Comparison of ENCODE assay signal across 8 cellular contexts in genomic region chr2:69581774-69582581, GRCh38.
DNase-seq lines count a peak whose midpoint lies in the region; ATAC-seq, FAIRE-seq and TF ChIP-seq lines count a peak whose summit lies in the region.

No MANE protein-coding gene starts in this region.

- peak overlapping the region; percentile 1 for H3K27ac Mint-ChIP-seq in T-helper 1 cell treated with Interleukin-12 subunit alpha and Interleukin-12 subunit beta and Interleukin-4 antibody, amounts not matched to agents 30 μg/mL and 1 μg/mL, for 36 hours

- H3K9me3 Mint-ChIP-seq in T-helper 1 cell treated with Interleukin-12 subunit alpha and Interleukin-12 subunit beta and Interleukin-4 antibody, amounts not matched to agents 30 μg/mL and 1 μg/mL, for 36 hours: no peaks in the 10 kb centered on the region

- H3K4me1 Mint-ChIP-seq in T-helper 1 cell treated with Interleukin-12 subunit alpha and Interleukin-12 subunit beta and Interleukin-4 antibody, amounts not matched to agents 30 μg/mL and 1 μg/mL, for 36 hours (ENCODE audit: low read depth): peaks cover 56% of the 10 kb centered on the region

- no peak overlapping the region for H3K4me3 ChIP-seq in fibroblast of mammary gland (ENCODE audit: control insufficient read depth, low read depth, low read length)

- H3K27me3 Mint-ChIP-seq in T-helper 1 cell treated with Interleukin-12 subunit alpha and Interleukin-12 subunit beta and Interleukin-4 antibody, amounts not matched to agents 30 μg/mL and 1 μg/mL, for 36 hours (ENCODE audit: low read depth): no peaks in the 10 kb centered on the region

- no peak for TF ChIP-seq POLR2A in GM12892 (IDR thresholded peaks at IDR 0.05; ENCODE audit: low read depth, low read length)

- peaks cover 9% of the 10 kb centered on the region for H3K36me3 Mint-ChIP-seq in T-helper 1 cell treated with Interleukin-12 subunit alpha and Interleukin-12 subunit beta and Interleukin-4 antibody, amounts not matched to agents 30 μg/mL and 1 μg/mL, for 36 hours (ENCODE audit: low read depth)

- no peak for TF ChIP-seq CTCF in fibroblast of mammary gland (conservative IDR thresholded peaks at IDR 0.05; ENCODE audit: control insufficient read depth, insufficient read depth, low read depth, low read length)

- FAIRE-seq in GM12892 (lab: Jason Lieb, UNC): no peak

- ATAC-seq in sciatic nerve (peak; percentile 36), GM18520 (IDR thresholded peaks at IDR 0.05; ENCODE audit: unreplicated experiment) (no peak)

- peak overlapping the region; percentile 25 for H3K4me3 Mint-ChIP-seq in T-helper 1 cell treated with Interleukin-12 subunit alpha and Interleukin-12 subunit beta and Interleukin-4 antibody, amounts not matched to agents 30 μg/mL and 1 μg/mL, for 36 hours

- intact Hi-C loops in sciatic nerve (cut with DNase I): no loop called here

- DNase-seq in T-helper 1 cell (no peak), RKO (ENCODE audit: low spot score) (peak; percentile 28), fibroblast of mammary gland (ENCODE audit: low read depth) (peak; percentile 49), sciatic nerve (ENCODE audit: low spot score) (no peak), GM12892 (ENCODE audit: insufficient read length) (no peak), COLO668 (lab: John Stamatoyannopoulos, UW; ENCODE audit: unreplicated experiment) (no peak)

Comparison
In these comparisons a context has a peak if more than half of its experiments do, and no peak if none do; other contexts are left out.
1. DNase-seq: peak in RKO (single experiment) and fibroblast of mammary gland (single experiment); none in T-helper 1 cell (0 of 5), sciatic nerve (single experiment), GM12892 (single experiment) and COLO668 (single experiment).